In genomic region chr13:99459101-99459500, GRCh38 we compare ENCODE assay signal across 2 cellular contexts.
TF ChIP-seq lines count a peak whose summit lies in the region.

No MANE protein-coding gene starts in this region.

TF ChIP-seq in HepG2, 621 proteins besides CTCF, POLR2A, EP300 and RAD21 (continued from another document):
- TF ChIP-seq HIC2 (CRISPR knock-in tag; IDR thresholded peaks at IDR 0.05; ENCODE audit: low read depth), result no peak
- no peak for TF ChIP-seq ZSCAN30 (CRISPR knock-in tag; IDR thresholded peaks at IDR 0.05)
- no peak for TF ChIP-seq ZNF446 (CRISPR knock-in tag; IDR thresholded peaks at IDR 0.05)
- TF ChIP-seq SOX6 (IDR thresholded peaks at IDR 0.05), result no peak
- no peak for TF ChIP-seq SOX6 (CRISPR knock-in tag; IDR thresholded peaks at IDR 0.05)
- TF ChIP-seq, protein P1, sequence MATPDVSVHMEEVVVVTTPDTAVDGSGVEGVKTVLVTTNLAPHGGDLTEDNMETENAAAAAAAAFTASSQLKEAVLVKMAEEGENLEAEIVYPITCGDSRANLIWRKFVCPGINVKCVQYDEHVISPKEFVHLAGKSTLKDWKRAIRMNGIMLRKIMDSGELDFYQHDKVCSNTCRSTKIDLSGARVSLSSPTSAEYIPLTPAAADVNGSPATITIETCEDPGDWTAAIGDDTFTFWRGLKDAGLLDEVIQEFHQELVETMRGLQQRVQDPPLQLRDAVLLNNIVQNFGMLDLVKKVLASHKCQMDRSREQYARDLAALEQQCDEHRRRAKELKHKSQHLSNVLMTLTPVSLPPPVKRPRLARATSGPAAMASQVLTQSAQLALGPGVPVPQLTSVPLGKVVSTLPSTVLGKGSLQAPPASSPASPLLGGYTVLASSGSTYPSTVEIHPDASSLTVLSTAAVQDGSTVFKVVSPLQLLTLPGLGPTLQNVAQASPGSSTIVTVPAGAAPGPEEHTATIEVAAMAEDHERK (CRISPR knock-in tag; IDR thresholded peaks at IDR 0.05; ENCODE audit: low read depth), result no peak
- TF ChIP-seq ZNF382 (CRISPR knock-in tag; IDR thresholded peaks at IDR 0.05; ENCODE audit: borderline replicate concordance), result no peak
- no peak for TF ChIP-seq ZFP90 (CRISPR knock-in tag; IDR thresholded peaks at IDR 0.05; ENCODE audit: borderline replicate concordance)
- TF ChIP-seq ZKSCAN1 (IDR thresholded peaks at IDR 0.05; ENCODE audit: low read length), result no peak
- TF ChIP-seq ZNF543 (CRISPR knock-in tag; IDR thresholded peaks at IDR 0.05), result no peak
- no peak for TF ChIP-seq SRF (IDR thresholded peaks at IDR 0.05; ENCODE audit: low read depth, low read length)
- no peak for TF ChIP-seq HNF4G (IDR thresholded peaks at IDR 0.05; ENCODE audit: borderline replicate concordance, low read depth, low read length)
- TF ChIP-seq HNF4G (CRISPR knock-in tag; IDR thresholded peaks at IDR 0.05; ENCODE audit: borderline replicate concordance, low read depth), result no peak

TF ChIP-seq in WTC11, 78 proteins besides CTCF, POLR2A, EP300 and RAD21 (continued from another document):
- TF ChIP-seq ZBTB43 (CRISPR knock-in tag; IDR thresholded peaks at IDR 0.05) (no peak), ARID4B (CRISPR knock-in tag; IDR thresholded peaks at IDR 0.05; ENCODE audit: borderline replicate concordance) (no peak), NFE2L1 (CRISPR knock-in tag; IDR thresholded peaks at IDR 0.05) (no peak), ZNF416 (CRISPR knock-in tag; IDR thresholded peaks at IDR 0.05) (no peak), AR (CRISPR knock-in tag; IDR thresholded peaks at IDR 0.05) (no peak), OVOL2 (CRISPR knock-in tag; IDR thresholded peaks at IDR 0.05; ENCODE audit: borderline replicate concordance) (no peak), ZNF532 (CRISPR knock-in tag; IDR thresholded peaks at IDR 0.05; ENCODE audit: borderline replicate concordance) (no peak), ZMAT4 (CRISPR knock-in tag; IDR thresholded peaks at IDR 0.05) (no peak), FOXK1 (CRISPR knock-in tag; IDR thresholded peaks at IDR 0.05) (no peak), NFATC4 (CRISPR knock-in tag; IDR thresholded peaks at IDR 0.05) (no peak)
- TF ChIP-seq, protein P2, sequence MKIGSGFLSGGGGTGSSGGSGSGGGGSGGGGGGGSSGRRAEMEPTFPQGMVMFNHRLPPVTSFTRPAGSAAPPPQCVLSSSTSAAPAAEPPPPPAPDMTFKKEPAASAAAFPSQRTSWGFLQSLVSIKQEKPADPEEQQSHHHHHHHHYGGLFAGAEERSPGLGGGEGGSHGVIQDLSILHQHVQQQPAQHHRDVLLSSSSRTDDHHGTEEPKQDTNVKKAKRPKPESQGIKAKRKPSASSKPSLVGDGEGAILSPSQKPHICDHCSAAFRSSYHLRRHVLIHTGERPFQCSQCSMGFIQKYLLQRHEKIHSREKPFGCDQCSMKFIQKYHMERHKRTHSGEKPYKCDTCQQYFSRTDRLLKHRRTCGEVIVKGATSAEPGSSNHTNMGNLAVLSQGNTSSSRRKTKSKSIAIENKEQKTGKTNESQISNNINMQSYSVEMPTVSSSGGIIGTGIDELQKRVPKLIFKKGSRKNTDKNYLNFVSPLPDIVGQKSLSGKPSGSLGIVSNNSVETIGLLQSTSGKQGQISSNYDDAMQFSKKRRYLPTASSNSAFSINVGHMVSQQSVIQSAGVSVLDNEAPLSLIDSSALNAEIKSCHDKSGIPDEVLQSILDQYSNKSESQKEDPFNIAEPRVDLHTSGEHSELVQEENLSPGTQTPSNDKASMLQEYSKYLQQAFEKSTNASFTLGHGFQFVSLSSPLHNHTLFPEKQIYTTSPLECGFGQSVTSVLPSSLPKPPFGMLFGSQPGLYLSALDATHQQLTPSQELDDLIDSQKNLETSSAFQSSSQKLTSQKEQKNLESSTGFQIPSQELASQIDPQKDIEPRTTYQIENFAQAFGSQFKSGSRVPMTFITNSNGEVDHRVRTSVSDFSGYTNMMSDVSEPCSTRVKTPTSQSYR (CRISPR knock-in tag; IDR thresholded peaks at IDR 0.05), result no peak
- TF ChIP-seq, protein P3, sequence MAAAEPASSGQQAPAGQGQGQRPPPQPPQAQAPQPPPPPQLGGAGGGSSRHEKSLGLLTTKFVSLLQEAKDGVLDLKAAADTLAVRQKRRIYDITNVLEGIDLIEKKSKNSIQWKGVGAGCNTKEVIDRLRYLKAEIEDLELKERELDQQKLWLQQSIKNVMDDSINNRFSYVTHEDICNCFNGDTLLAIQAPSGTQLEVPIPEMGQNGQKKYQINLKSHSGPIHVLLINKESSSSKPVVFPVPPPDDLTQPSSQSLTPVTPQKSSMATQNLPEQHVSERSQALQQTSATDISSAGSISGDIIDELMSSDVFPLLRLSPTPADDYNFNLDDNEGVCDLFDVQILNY (CRISPR knock-in tag; IDR thresholded peaks at IDR 0.05), result no peak
- TF ChIP-seq, protein P4, sequence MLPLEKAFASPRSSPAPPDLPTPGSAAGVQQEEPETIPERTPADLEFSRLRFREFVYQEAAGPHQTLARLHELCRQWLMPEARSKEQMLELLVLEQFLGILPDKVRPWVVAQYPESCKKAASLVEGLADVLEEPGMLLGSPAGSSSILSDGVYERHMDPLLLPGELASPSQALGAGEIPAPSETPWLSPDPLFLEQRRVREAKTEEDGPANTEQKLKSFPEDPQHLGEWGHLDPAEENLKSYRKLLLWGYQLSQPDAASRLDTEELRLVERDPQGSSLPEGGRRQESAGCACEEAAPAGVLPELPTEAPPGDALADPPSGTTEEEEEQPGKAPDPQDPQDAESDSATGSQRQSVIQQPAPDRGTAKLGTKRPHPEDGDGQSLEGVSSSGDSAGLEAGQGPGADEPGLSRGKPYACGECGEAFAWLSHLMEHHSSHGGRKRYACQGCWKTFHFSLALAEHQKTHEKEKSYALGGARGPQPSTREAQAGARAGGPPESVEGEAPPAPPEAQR (CRISPR knock-in tag; IDR thresholded peaks at IDR 0.05), result no peak
- TF ChIP-seq, protein P5, sequence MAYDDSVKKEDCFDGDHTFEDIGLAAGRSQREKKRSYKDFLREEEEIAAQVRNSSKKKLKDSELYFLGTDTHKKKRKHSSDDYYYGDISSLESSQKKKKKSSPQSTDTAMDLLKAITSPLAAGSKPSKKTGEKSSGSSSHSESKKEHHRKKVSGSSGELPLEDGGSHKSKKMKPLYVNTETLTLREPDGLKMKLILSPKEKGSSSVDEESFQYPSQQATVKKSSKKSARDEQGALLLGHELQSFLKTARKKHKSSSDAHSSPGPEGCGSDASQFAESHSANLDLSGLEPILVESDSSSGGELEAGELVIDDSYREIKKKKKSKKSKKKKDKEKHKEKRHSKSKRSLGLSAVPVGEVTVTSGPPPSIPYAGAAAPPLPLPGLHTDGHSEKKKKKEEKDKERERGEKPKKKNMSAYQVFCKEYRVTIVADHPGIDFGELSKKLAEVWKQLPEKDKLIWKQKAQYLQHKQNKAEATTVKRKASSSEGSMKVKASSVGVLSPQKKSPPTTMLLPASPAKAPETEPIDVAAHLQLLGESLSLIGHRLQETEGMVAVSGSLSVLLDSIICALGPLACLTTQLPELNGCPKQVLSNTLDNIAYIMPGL (CRISPR knock-in tag; IDR thresholded peaks at IDR 0.05), result no peak
